ENCODE assay signal across 8 cellular contexts in the genomic region with DNA sequence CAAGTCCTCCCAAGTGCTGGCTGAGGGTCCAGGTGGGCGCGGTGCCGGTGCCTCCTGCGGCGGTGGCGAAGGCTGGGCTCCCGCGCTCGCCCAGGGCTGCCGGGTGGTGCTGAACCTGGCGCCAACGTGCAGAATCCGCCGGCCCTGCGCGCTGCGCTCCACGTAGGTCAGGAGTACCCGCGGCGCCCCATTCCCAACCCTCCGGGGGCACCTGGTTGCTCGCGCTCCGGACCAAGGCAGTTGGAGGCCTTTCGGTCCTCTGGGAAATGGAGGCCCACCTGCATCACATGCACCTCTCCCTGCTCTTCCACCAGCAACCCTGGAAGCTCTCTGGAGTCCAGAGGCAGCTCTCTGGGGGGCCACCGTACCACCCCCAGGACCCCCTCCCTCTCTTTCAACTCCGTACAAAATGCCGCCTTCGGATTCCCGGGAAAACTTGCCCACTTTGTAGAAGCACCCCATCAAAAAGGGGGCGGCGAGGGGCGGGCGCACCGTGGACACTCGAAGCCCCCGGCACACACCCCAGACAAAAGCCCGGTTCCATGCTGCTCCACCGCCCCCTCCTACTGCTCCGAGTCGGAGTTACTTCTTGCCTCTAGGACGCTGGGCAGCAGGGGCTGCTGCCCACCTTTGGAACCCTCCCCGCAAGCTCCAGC. TPM values are rescaled to one million over a fixed set of nuclear protein-coding genes. Genes with fewer than 3 reads are reported as not detected.
DNase-seq lines count a peak whose midpoint lies in the region; ATAC-seq and TF ChIP-seq lines count a peak whose summit lies in the region.

No MANE protein-coding gene starts in this region.

- no peak overlapping the region for H2AK5ac ChIP-seq in mesenchymal stem cell (ENCODE audit: low read length, severe bottlenecking)

- WGBS in mesenchymal stem cell: under 1% methylated on average over 41 of the region's 44 CpGs
- WGBS in aorta, 2 donors: 0% methylated on average over 37 to 44 of the region's 44 CpGs

- no peak overlapping the region for H3K18ac ChIP-seq in mesenchymal stem cell (ENCODE audit: low read depth in 1 of 2, low read length in 2 of 2)

- H3K23ac ChIP-seq in mesenchymal stem cell (ENCODE audit: low read length in 2 of 2): peak overlapping the region in 1 of 2 experiments; percentile 77

- DNase-seq in Caki2 (ENCODE audit: low read depth) (peak; percentile 13), dorsolateral prefrontal cortex (peak in 2 of 10 donors; percentile 25 to 70), mesenchymal stem cell (peak; percentile 6), aorta (peak; percentile 42 to 80), middle frontal gyrus (ENCODE audit: extremely low spot score, low spot score) (no peak)

- H3K4ac ChIP-seq in mesenchymal stem cell (ENCODE audit: low read depth in 1 of 2, low read length in 2 of 2): no peak overlapping the region

- no peaks in the 10 kb centered on the region for H3K79me1 ChIP-seq in mesenchymal stem cell (replicated peaks; ENCODE audit: low read length, poor library complexity, severe bottlenecking)

- no peak overlapping the region for H2BK12ac ChIP-seq in mesenchymal stem cell (ENCODE audit: low read length in 2 of 2)

- in situ Hi-C loops in Caki2 (cut with HindIII; ENCODE audit: low pct_unique_long_range_greater_than_20kb, low sequenced_read_pairs): no loop called here

- H3K9ac ChIP-seq in OCI-LY3 (ENCODE audit: low read length) (peak overlapping the region; percentile 90), mesenchymal stem cell (ENCODE audit: low read length) (peak overlapping the region; percentile 77)

- no peaks in the 10 kb centered on the region for H4K20me1 ChIP-seq in OCI-LY3 (ENCODE audit: insufficient read depth, low read length)

- intact Hi-C loops in dorsolateral prefrontal cortex (cut with DNase I): loop anchor here in 1 of 2 donors (10.0 kb wide), 1 partner anchor 96 kb away; no protein-coding TSS in a partner anchor
- intact Hi-C loops in aorta (cut with DNase I): no loop called here

- no peak for TF ChIP-seq CTCF in OCI-LY3 (IDR thresholded peaks at IDR 0.05; ENCODE audit: low read depth, low read length)
- TF ChIP-seq CTCF in dorsolateral prefrontal cortex (IDR thresholded peaks at IDR 0.05 in 54 of 56, conservative IDR thresholded peaks at IDR 0.05 in 2 of 56; ENCODE audit: low read depth in 1 of 56, partially characterized antibody in 56 of 56): no peak

- H3K4me1 ChIP-seq in OCI-LY3 (ENCODE audit: low read length): peaks cover 12% of the 10 kb centered on the region
- H3K4me1 ChIP-seq in mesenchymal stem cell (ENCODE audit: control insufficient read depth, insufficient read depth, low read depth, low read length): peaks cover 15% of the 10 kb centered on the region
- no peaks in the 10 kb centered on the region for H3K4me1 ChIP-seq in aorta (ENCODE audit: control insufficient read depth in 1 of 2, insufficient read depth in 2 of 2, low read length in 2 of 2)

- no peaks in the 10 kb centered on the region for H3K27me3 ChIP-seq in OCI-LY3 (ENCODE audit: low read depth, low read length)
- peaks cover 0 to 13% (median 0%) of the 10 kb centered on the region in 45 donors for H3K27me3 ChIP-seq in dorsolateral prefrontal cortex
- H3K27me3 ChIP-seq in mesenchymal stem cell (ENCODE audit: control insufficient read depth in 1 of 2, insufficient read depth in 1 of 2, low read length in 2 of 2): peaks cover 50 to 59% of the 10 kb centered on the region in 2 experiments
- no peaks in the 10 kb centered on the region for H3K27me3 ChIP-seq in aorta (ENCODE audit: control insufficient read depth in 1 of 2, insufficient read depth in 2 of 2, low read length in 1 of 2)

- H3K4me2 ChIP-seq in OCI-LY3 (ENCODE audit: low read length) (peak overlapping the region; percentile 61), mesenchymal stem cell (ENCODE audit: low read length, poor library complexity, severe bottlenecking) (peak overlapping the region; percentile 100)

- H3K27ac ChIP-seq in OCI-LY3 (ENCODE audit: low read length): peak overlapping the region; percentile 40; the same call in 1 of the 2 replicates
- H3K27ac ChIP-seq in dorsolateral prefrontal cortex: peak overlapping the region in 37 of 59 donors; percentile 9 to 81 (median 59)
- H3K27ac ChIP-seq in mesenchymal stem cell (ENCODE audit: low read length, poor library complexity, severe bottlenecking): no peak overlapping the region
- no peak overlapping the region for H3K27ac ChIP-seq in aorta (ENCODE audit: low read depth in 1 of 2, low read length in 2 of 2)

- H4K91ac ChIP-seq in mesenchymal stem cell (ENCODE audit: low read length): no peak overlapping the region

- peaks cover 24% of the 10 kb centered on the region for H3K79me2 ChIP-seq in OCI-LY3 (ENCODE audit: low read length)

- H3K9me3 ChIP-seq in OCI-LY3 (ENCODE audit: insufficient read depth, low read length) (no peaks in the 10 kb centered on the region), mesenchymal stem cell (ENCODE audit: control insufficient read depth, low read length) (no peaks in the 10 kb centered on the region), aorta (ENCODE audit: control insufficient read depth, low read length) (no peaks in the 10 kb centered on the region)

- peak overlapping the region; percentile 81 for H2AFZ ChIP-seq in OCI-LY3 (ENCODE audit: low read depth, low read length)
- H2AFZ ChIP-seq in mesenchymal stem cell (ENCODE audit: low read depth, low read length): no peak overlapping the region

- H2BK15ac ChIP-seq in mesenchymal stem cell (ENCODE audit: low read depth, poor library complexity, severe bottlenecking): no peak overlapping the region

- no peak overlapping the region for H4K8ac ChIP-seq in mesenchymal stem cell (ENCODE audit: low read length)

- ATAC-seq in GM21619 (IDR thresholded peaks at IDR 0.05; ENCODE audit: unreplicated experiment): peak; percentile 30
- peak; percentile 67 for ATAC-seq in aorta (ENCODE audit: low FRiP score)
- ATAC-seq in GM18867 (IDR thresholded peaks at IDR 0.05; ENCODE audit: unreplicated experiment): no peak

- H3K36me3 ChIP-seq in OCI-LY3 (replicated peaks; ENCODE audit: low read depth, low read length) (peaks cover 9% of the 10 kb centered on the region), mesenchymal stem cell (ENCODE audit: control insufficient read depth in 1 of 2, insufficient read depth in 2 of 2, low read depth in 1 of 2, low read length in 2 of 2) (no peaks in the 10 kb centered on the region), aorta (ENCODE audit: control insufficient read depth in 1 of 2, insufficient read depth in 2 of 2, low read length in 1 of 2) (no peaks in the 10 kb centered on the region)

- H2BK5ac ChIP-seq in mesenchymal stem cell (ENCODE audit: low read depth, low read length, poor library complexity, severe bottlenecking): no peak overlapping the region

- H3K4me3 ChIP-seq in OCI-LY3 (ENCODE audit: low read length) (peak overlapping the region; percentile 87), dorsolateral prefrontal cortex (peak overlapping the region; percentile 55 to 83 (median 72)), mesenchymal stem cell (ENCODE audit: insufficient read depth in 1 of 2, low read depth in 1 of 2, low read length in 2 of 2) (peak overlapping the region; percentile 54 to 77), aorta (ENCODE audit: low read length in 2 of 2) (peak overlapping the region; percentile 61 to 72)

- H2BK120ac ChIP-seq in mesenchymal stem cell (ENCODE audit: low read depth, low read length): peak overlapping the region; percentile 55

- no peak overlapping the region for H3K14ac ChIP-seq in mesenchymal stem cell (ENCODE audit: low read length in 2 of 2)

RNA-seq across cellular contexts. Expression of gene SLC16A9, which starts 0.7 kb away (rescaled TPM):
- total RNA-seq in Caki2 (2014; rRNA removed; shearing (Covaris generic); ENCODE audit: low replicate concordance): 4.9 and 8.9 TPM in 2 replicates
- 10 to 100 TPM in 72 of 120 experiments, 1 to 10 TPM in 48; 2.4 to 32.3 (median 10.7) TPM for total RNA-seq in dorsolateral prefrontal cortex
- 0.11 TPM for polyA plus RNA-seq in mesenchymal stem cell (2013, experiment 1 of 2)
- polyA plus RNA-seq in mesenchymal stem cell (2013, experiment 2 of 2): 0.10 TPM
- 1 to 10 TPM; 1.3 to 3.3 TPM for total RNA-seq in aorta
- polyA plus RNA-seq in aorta: 1 to 10 TPM in 1 of 2 donors, under 1 TPM in 1; 0.25 to 3.5 TPM

RNA-seq across cellular contexts. Expression of gene MRLN, which starts 44.3 kb away (rescaled TPM):
- not detected in 2 replicates for total RNA-seq in Caki2 (2014; rRNA removed; shearing (Covaris generic); ENCODE audit: low replicate concordance)
- total RNA-seq in dorsolateral prefrontal cortex (1 to 10 TPM in 14 of 120 experiments, under 1 TPM in 16, not detected in 90; 0.50 to 2.5 (median 0.98) TPM), aorta (under 1 TPM in 1 of 2 donors, not detected in 1; 0.65 TPM)
- not detected for polyA plus RNA-seq in mesenchymal stem cell (2013, experiment 1 of 2)
- polyA plus RNA-seq in mesenchymal stem cell (2013, experiment 2 of 2): not detected
- not detected for polyA plus RNA-seq in aorta

Comparison
In these comparisons a context has a peak if more than half of its experiments do, and no peak if none do; other contexts are left out.
1. H3K27ac ChIP-seq: peak in OCI-LY3 (single experiment) and dorsolateral prefrontal cortex (37 of 59); none in mesenchymal stem cell (single experiment) and aorta (0 of 2).
2. Peak in every context shown above with its lines, with median percentiles within 50 percentile points of each other: H3K4me3 ChIP-seq.